8 cellular contexts compared by ENCODE assay signal in genomic region chr19:3047307-3048189, GRCh38. TPM values are rescaled to one million over a fixed set of nuclear protein-coding genes. Genes with fewer than 3 reads are reported as not detected.
DNase-seq lines count a peak whose midpoint lies in the region; ATAC-seq and TF ChIP-seq lines count a peak whose summit lies in the region.

No MANE protein-coding gene starts in this region.

- TF ChIP-seq CTCF in RWPE1 (conservative IDR thresholded peaks at IDR 0.05; ENCODE audit: low read depth) (no peak), cardiac muscle cell (IDR thresholded peaks at IDR 0.05; ENCODE audit: low read depth, low read length) (no peak), psoas muscle (IDR thresholded peaks at IDR 0.05) (no peak)

- H3K27ac ChIP-seq in BLaER1 (0 out of 2 replicates have a peak overlapping the region, but pooled peaks have one; percentile 26), RWPE1 (peak overlapping the region; percentile 76), cardiac muscle cell (no peak overlapping the region), psoas muscle (peak overlapping the region; percentile 50)

- H3K9me3 ChIP-seq in BLaER1 (no peaks in the 10 kb centered on the region), cardiac muscle cell (ENCODE audit: low read depth) (no peaks in the 10 kb centered on the region), psoas muscle (no peaks in the 10 kb centered on the region)

- peak; percentile 13 for DNase-seq in KG1 (lab: John Stamatoyannopoulos, UW)
- peak; percentile 45 for DNase-seq in RWPE1 (ENCODE audit: low spot score)
- peak in 1 of 2 donors; percentile 65 for DNase-seq in activated naive CD4-positive, alpha-beta T cell treated with anti-CD3 and anti-CD28 coated beads, Interleukin-2, amount 50 U/mL, for 72 hours (ENCODE audit: low spot score in 2 of 2)
- DNase-seq in cardiac muscle cell (ENCODE audit: low read depth in 1 of 2, low spot score in 1 of 2) = peak; percentile 80 to 86
- peak; percentile 78 to 92 for DNase-seq in psoas muscle
- no peak for DNase-seq in cortex of kidney (lab: John Stamatoyannopoulos, UW)

- no peaks in the 10 kb centered on the region for H3K9me3 Mint-ChIP-seq in activated naive CD4-positive, alpha-beta T cell treated with anti-CD3 and anti-CD28 coated beads, Interleukin-2, amount 50 U/mL, for 72 hours

- H3K27me3 ChIP-seq in BLaER1 (no peaks in the 10 kb centered on the region), cardiac muscle cell (no peaks in the 10 kb centered on the region), psoas muscle (ENCODE audit: insufficient read depth in 3 of 3, low read length in 2 of 3) (no peaks in the 10 kb centered on the region)

- H3K4me2 ChIP-seq in BLaER1 = peak overlapping the region; percentile 87

- peak overlapping the region; percentile 60; the same call in 1 of the 2 replicates for H3K9ac ChIP-seq in BLaER1

- intact Hi-C loops in psoas muscle (cut with DNase I) = no loop called here

- 7 to 10% (median 9%) methylated on average over 36 to 44 of the region's 44 CpGs for WGBS in psoas muscle, 3 donors

- H3K4me1 ChIP-seq in BLaER1 (peaks cover 55% of the 10 kb centered on the region), cardiac muscle cell (ENCODE audit: low read depth) (peaks cover under 1% of the 10 kb centered on the region), psoas muscle (peaks cover 11% of the 10 kb centered on the region)

- H3K36me3 Mint-ChIP-seq in activated naive CD4-positive, alpha-beta T cell treated with anti-CD3 and anti-CD28 coated beads, Interleukin-2, amount 50 U/mL, for 72 hours = no peaks in the 10 kb centered on the region

- H3K4me3 ChIP-seq in BLaER1 (peak overlapping the region; percentile 61), cardiac muscle cell (peak overlapping the region; percentile 41), psoas muscle (peak overlapping the region; percentile 56)

- H3K27ac Mint-ChIP-seq in activated naive CD4-positive, alpha-beta T cell treated with anti-CD3 and anti-CD28 coated beads, Interleukin-2, amount 50 U/mL, for 72 hours = peak overlapping the region; percentile 52 to 76

- peak; percentile 80 to 82 for ATAC-seq in activated naive CD4-positive, alpha-beta T cell treated with anti-CD3 and anti-CD28 coated beads, Interleukin-2, amount 50 U/mL, for 72 hours
- peak in 3 of 4 donors; percentile 65 to 83 (median 82) for ATAC-seq in psoas muscle
- ATAC-seq in GM21367 (IDR thresholded peaks at IDR 0.05; ENCODE audit: unreplicated experiment) = no peak

- POLR2A ChIA-PET in RWPE1 (lab: Yijun Ruan, JAX; ENCODE audit: low non-redundant PET) = no interaction called here

- CTCF ChIA-PET in RWPE1 (lab: Yijun Ruan, JAX) = no interaction called here

- H3K36me3 ChIP-seq in BLaER1 (peaks cover 8% of the 10 kb centered on the region; the same call in 1 of the 2 replicates), cardiac muscle cell (no peaks in the 10 kb centered on the region), psoas muscle (ENCODE audit: insufficient read depth in 1 of 2, low read depth in 1 of 2) (no peaks in the 10 kb centered on the region)

- H4K20me1 ChIP-seq in BLaER1 = peaks cover 1% of the 10 kb centered on the region; the same call in 1 of the 2 replicates

RNA-seq across cellular contexts. Expression of gene TLE5, which starts 14.7 kb away (rescaled TPM):
- 100 to 1,000 TPM; 335 to 405 TPM for total RNA-seq in activated naive CD4-positive, alpha-beta T cell treated with anti-CD3 and anti-CD28 coated beads, Interleukin-2, amount 50 U/mL, for 72 hours
- total RNA-seq in cardiac muscle cell (612 and 690 TPM in 2 replicates), psoas muscle (100 to 1,000 TPM; 390 to 607 (median 551) TPM)
- polyA plus RNA-seq in cardiac muscle cell (446 and 487 TPM in 2 replicates), psoas muscle (100 to 1,000 TPM; 450 to 786 (median 780) TPM)

RNA-seq across cellular contexts. Expression of gene TLE2, which starts 18.5 kb away (rescaled TPM):
- 1 to 10 TPM; 4.5 to 5.0 TPM for total RNA-seq in activated naive CD4-positive, alpha-beta T cell treated with anti-CD3 and anti-CD28 coated beads, Interleukin-2, amount 50 U/mL, for 72 hours
- total RNA-seq in cardiac muscle cell (71.1 and 95.9 TPM in 2 replicates), psoas muscle (10 to 100 TPM; 28.6 to 42.5 (median 36.1) TPM)
- polyA plus RNA-seq in cardiac muscle cell (102 and 105 TPM in 2 replicates), psoas muscle (10 to 100 TPM; 23.5 to 35.1 (median 31.8) TPM)

RNA-seq across cellular contexts. Expression of gene GNA11, which starts 46.6 kb away (rescaled TPM):
- 10 to 100 TPM in 1 of 2 donors, 1 to 10 TPM in 1; 3.1 to 11.4 TPM for total RNA-seq in activated naive CD4-positive, alpha-beta T cell treated with anti-CD3 and anti-CD28 coated beads, Interleukin-2, amount 50 U/mL, for 72 hours
- total RNA-seq in cardiac muscle cell = 36.5 and 47.5 TPM in 2 replicates
- polyA plus RNA-seq in cardiac muscle cell = 60.8 and 63.3 TPM in 2 replicates
- total RNA-seq in psoas muscle = 10 to 100 TPM; 46.7 to 62.4 (median 52.0) TPM
- polyA plus RNA-seq in psoas muscle = 10 to 100 TPM; 32.9 to 85.2 (median 33.4) TPM

Comparison
In these comparisons a context has a peak if more than half of its experiments do, and no peak if none do; other contexts are left out.
1. RNA of gene TLE2, which starts 18.5 kb away (total RNA-seq): 71.1 to 95.9 TPM in cardiac muscle cell and 28.6 to 42.5 TPM in psoas muscle; 4.5 to 5.0 TPM in activated naive CD4-positive, alpha-beta T cell treated with anti-CD3 and anti-CD28 coated beads, Interleukin-2, amount 50 U/mL, for 72 hours; every median in the first group is over 4 times any median in the second.
2. Peak in every context shown above with its lines, with median percentiles within 50 percentile points of each other: H3K4me3 ChIP-seq.